Comparison of ENCODE assay signal across 8 cellular contexts in the genomic region with DNA sequence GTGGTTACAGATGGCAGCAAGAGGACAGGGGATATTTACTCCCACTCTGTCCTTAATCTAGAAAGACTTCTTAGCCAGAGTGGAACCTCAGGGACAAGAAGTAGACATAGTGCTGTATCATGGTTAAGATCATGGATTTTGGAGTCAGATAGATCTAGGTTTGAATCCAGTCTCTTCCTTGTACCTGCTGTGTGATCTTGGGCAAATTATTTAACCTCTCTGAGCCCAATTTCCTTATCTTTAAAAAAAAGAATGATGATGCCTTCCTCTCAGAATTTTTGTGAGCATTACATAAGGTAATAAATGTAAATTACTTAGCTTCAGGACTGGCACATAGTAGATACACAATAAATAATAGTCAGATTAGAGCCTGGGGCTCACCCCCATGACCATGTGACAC.
"Had no signal": no experiment of that assay in that cellular context is flagged by ENCODE, and none has a peak within 500 bp of the region (broad histone marks: within the 10 kb centered on the region; RNA-seq: fewer than 3 reads in every experiment).

No MANE protein-coding gene starts in this region.

- H3K9ac ChIP-seq: KMS-11 had no signal

- DNase-seq: IMR-90, KBM-7, KG1 had no signal

- H3K4me3 Mint-ChIP-seq: IgD-negative memory B cell had no signal

- H3K27ac Mint-ChIP-seq: IgD-negative memory B cell had no signal

- H3K9me3 Mint-ChIP-seq: IgD-negative memory B cell had no signal

- H3K4me1 Mint-ChIP-seq: IgD-negative memory B cell had no signal

- H3K36me3 Mint-ChIP-seq: IgD-negative memory B cell had no signal

- H3K27ac ChIP-seq: HL-60, KMS-11 had no signal

- H3K4me2 ChIP-seq: KMS-11 had no signal

- ATAC-seq: HepG2 had no signal

- FAIRE-seq: HepG2, HTR-8/SVneo had no signal
